Comparison of ENCODE assay signal across 14 cellular contexts in the genomic region with DNA sequence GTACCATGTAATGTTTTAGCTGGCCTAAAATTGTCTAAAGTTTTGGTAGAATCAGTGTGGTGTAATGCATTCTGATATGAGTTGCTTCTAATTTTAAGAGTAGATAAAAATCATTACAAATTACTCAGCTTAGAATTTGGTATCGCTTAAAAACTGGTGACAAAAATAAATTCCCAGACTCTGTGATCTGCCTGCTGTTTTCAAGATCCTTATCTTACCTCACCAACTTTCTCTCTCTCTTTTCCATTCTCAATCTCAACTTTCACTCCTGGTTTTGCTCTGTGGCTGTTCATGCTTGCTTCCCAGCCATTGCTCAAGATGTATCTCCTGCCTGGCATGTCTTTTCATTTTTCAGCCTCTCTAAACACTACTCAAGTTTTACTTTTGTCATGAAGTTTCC. TPM values are rescaled to one million over a fixed set of nuclear protein-coding genes. Genes with fewer than 3 reads are reported as not detected.
DNase-seq lines count a peak whose midpoint lies in the region; ATAC-seq, FAIRE-seq and TF ChIP-seq lines count a peak whose summit lies in the region.
"Had no signal": no experiment of that assay in that cellular context is flagged by ENCODE, and none has a peak within 500 bp of the region (broad histone marks: within the 10 kb centered on the region; RNA-seq: fewer than 3 reads in every experiment).

No MANE protein-coding gene starts in this region.

- 86% methylated on average over 1 of the region's 1 CpG for WGBS in A549 (ENCODE audit: missing lambda C conversion rate)

- CTCF ChIA-PET in A549 (lab: Yijun Ruan, JAX) = interaction anchor here (0.6 to 1.7 kb wide), 3 partner anchors 11 to 44 kb away, joined by 3 to 4 read pairs (median 3); no protein-coding TSS in a partner anchor

- ATAC-seq in A549 = peak in 1 of 2 experiments; percentile 60; a peak in 3 of 6 replicates
- ATAC-seq in GM18868 (IDR thresholded peaks at IDR 0.05; ENCODE audit: unreplicated experiment) = peak; percentile 63
- ATAC-seq in activated T-helper 17 cell treated with anti-CD3 and anti-CD28 coated beads, Interleukin-2, amount 50 U/mL, for 72 hours (replicated peaks) = peak; percentile 79
- no peak for ATAC-seq in GM19455 (IDR thresholded peaks at IDR 0.05; ENCODE audit: unreplicated experiment)
- no peak for ATAC-seq in HG03159 (IDR thresholded peaks at IDR 0.05; ENCODE audit: unreplicated experiment)

- H3K4me1 Mint-ChIP-seq in activated T-helper 17 cell treated with anti-CD3 and anti-CD28 coated beads, Interleukin-2, amount 50 U/mL, for 72 hours = peaks cover 28% of the 10 kb centered on the region

- H3K27me3 Mint-ChIP-seq in activated T-helper 17 cell treated with anti-CD3 and anti-CD28 coated beads, Interleukin-2, amount 50 U/mL, for 72 hours = no peaks in the 10 kb centered on the region
- H3K27me3 Mint-ChIP-seq: IgD-negative memory B cell had no signal

- H3K27ac ChIP-seq in A549 = no peak overlapping the region
- H3K27ac ChIP-seq: BLaER1, colonic mucosa had no signal

- H3K27ac Mint-ChIP-seq in activated T-helper 17 cell treated with anti-CD3 and anti-CD28 coated beads, Interleukin-2, amount 50 U/mL, for 72 hours = no peak overlapping the region
- H3K27ac Mint-ChIP-seq: IgD-negative memory B cell had no signal

- TF ChIP-seq RAD21 in A549 (conservative IDR thresholded peaks at IDR 0.05 in 1 of 2, IDR thresholded peaks at IDR 0.05 in 1 of 2) = no peak

- H3K9me3 Mint-ChIP-seq in activated T-helper 17 cell treated with anti-CD3 and anti-CD28 coated beads, Interleukin-2, amount 50 U/mL, for 72 hours = peaks cover 3% of the 10 kb centered on the region
- H3K9me3 Mint-ChIP-seq: IgD-negative memory B cell had no signal

- DNase-seq in A549 (ENCODE audit: low read depth in 1 of 2, low spot score in 1 of 2) = no peak
- DNase-seq in hepatic stellate cell (ENCODE audit: low spot score) = peak; percentile 5
- DNase-seq in frontal cortex (ENCODE audit: low spot score in 2 of 2) = no peak
- DNase-seq in HUDEP-2 (lab: John Stamatoyannopoulos, UW; ENCODE audit: unreplicated experiment in 76 of 76) = no peak
- DNase-seq: activated CD8-positive, alpha-beta memory T cell treated with anti-CD3 and anti-CD28 coated beads, Interleukin-2, amount 50 U/mL, for 4 hours; colonic mucosa; NCI-H2081 treated with DMSO at 0.1 percent for 48 hours; OCI-M1 had no signal

- no peak for TF ChIP-seq EP300 in A549 (IDR thresholded peaks at IDR 0.05)

- no peaks in the 10 kb centered on the region for H3K36me3 Mint-ChIP-seq in activated T-helper 17 cell treated with anti-CD3 and anti-CD28 coated beads, Interleukin-2, amount 50 U/mL, for 72 hours (ENCODE audit: low read depth)

- no peak for TF ChIP-seq POLR2A in A549 (IDR thresholded peaks at IDR 0.05; ENCODE audit: low read length)

- H3K9me3 ChIP-seq in A549 = no peaks in the 10 kb centered on the region
- H3K9me3 ChIP-seq: colonic mucosa had no signal

- no peak overlapping the region for H3K4me3 Mint-ChIP-seq in activated T-helper 17 cell treated with anti-CD3 and anti-CD28 coated beads, Interleukin-2, amount 50 U/mL, for 72 hours

- no peak for FAIRE-seq in A549 (lab: Jason Lieb, UNC)
- no peak for FAIRE-seq in frontal cortex (lab: Jason Lieb, UNC)

- H3K4me3 ChIP-seq in A549 = no peak overlapping the region
- H3K4me3 ChIP-seq: BLaER1, colonic mucosa had no signal

- TF ChIP-seq CTCF in A549 (IDR thresholded peaks at IDR 0.05) = no peak

- POLR2A ChIA-PET in A549 (lab: Yijun Ruan, JAX) = interaction anchor here (1.0 kb wide), 1 partner anchor 46 kb away, joined by 4 read pairs; the partner anchor contains the start of gene TCF12

- H3K4me2 ChIP-seq in A549 = peak overlapping the region; percentile 11; the same call in 1 of the 3 replicates
- H3K4me2 ChIP-seq: BLaER1 had no signal

- H3K4me1 ChIP-seq in A549 = peaks cover 64% of the 10 kb centered on the region
- H3K4me1 ChIP-seq: colonic mucosa had no signal

TF ChIP-seq in A549, 52 proteins besides CTCF, POLR2A, EP300 and RAD21:
- TF ChIP-seq BHLHE40 (IDR thresholded peaks at IDR 0.05; ENCODE audit: low read depth, low read length) (no peak), GATA3 (IDR thresholded peaks at IDR 0.05; ENCODE audit: borderline replicate concordance) (peak; percentile 48; the same call in 1 of the 2 replicates)

RNA-seq across cellular contexts. Expression of gene TCF12, which starts 45.7 kb away (rescaled TPM):
- polyA plus RNA-seq in A549 (2011; rRNA removed) = 121 and 165 TPM in 2 replicates
- polyA plus RNA-seq in A549 (2012; cell fraction: cytosol; rRNA removed) = 28.5 and 37.2 TPM in 2 replicates
- polyA plus RNA-seq in A549 (2012; cell fraction: nucleus; rRNA removed) = 18.7 and 21.9 TPM in 2 replicates
- 34.1 to 36.3 TPM (median 35.5 TPM) in 3 replicates for polyA plus RNA-seq in A549 (2017; fragmentation: RNase III; extraction: RNeasy Plus Mini Kit Qiagen cat#74134 plus additional on column Dnase treatment)
- polyA minus RNA-seq in A549 (2011; rRNA and poly(A)+ RNA removed) = 247 and 252 TPM in 2 replicates
- 10 to 100 TPM; 48.3 to 74.2 TPM for total RNA-seq in activated T-helper 17 cell treated with anti-CD3 and anti-CD28 coated beads, Interleukin-2, amount 50 U/mL, for 72 hours
- 87.2 TPM for total RNA-seq in frontal cortex

Comparison
In these comparisons a context has a peak if more than half of its experiments do, and no peak if none do; other contexts are left out.
1. ATAC-seq: peak in GM18868 (single experiment) and activated T-helper 17 cell treated with anti-CD3 and anti-CD28 coated beads, Interleukin-2, amount 50 U/mL, for 72 hours (single experiment); none in GM19455 (single experiment) and HG03159 (single experiment).